ENCODE assay signal across 2 cellular contexts in the genomic region with DNA sequence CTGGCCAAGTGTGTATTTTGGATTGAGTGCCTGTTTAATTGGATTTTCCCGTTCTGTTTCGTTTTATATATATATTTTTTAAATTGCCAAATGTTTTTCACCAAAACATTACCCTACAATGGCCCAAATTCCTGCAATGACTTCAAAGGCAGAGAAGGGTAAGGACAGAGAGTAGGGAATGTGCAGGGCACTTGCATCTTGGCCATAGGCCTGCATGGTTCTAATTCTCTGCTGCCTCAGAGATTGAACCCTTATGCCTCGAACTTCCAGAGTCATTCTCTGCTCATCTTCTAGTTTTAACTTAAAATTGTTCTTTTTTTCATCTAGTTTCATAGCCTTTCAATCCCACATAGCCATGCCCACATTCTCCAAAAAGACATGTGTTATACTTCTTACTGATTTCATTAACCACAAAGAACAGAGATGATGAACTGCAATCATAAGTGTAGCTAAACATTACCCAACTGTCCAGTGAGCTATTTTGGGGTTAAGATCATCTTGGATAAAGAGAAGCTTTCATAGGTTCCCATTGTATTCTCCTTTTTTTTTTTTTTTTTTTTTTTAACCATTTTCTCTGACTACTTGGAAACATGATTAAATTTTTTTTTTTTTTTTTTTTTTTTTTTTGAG.
TF ChIP-seq lines count a peak whose summit lies in the region.

No MANE protein-coding gene starts in this region.

TF ChIP-seq in HepG2, 621 proteins besides CTCF, POLR2A, EP300 and RAD21 (continued from another document):
- TF ChIP-seq YEATS4 (CRISPR knock-in tag; IDR thresholded peaks at IDR 0.05; ENCODE audit: borderline replicate concordance) = no peak
- TF ChIP-seq JUN (CRISPR knock-in tag; IDR thresholded peaks at IDR 0.05) = no peak
- TF ChIP-seq RBM22 (optimal IDR thresholded peaks at IDR 0.05; ENCODE audit: low read length) = no peak
- TF ChIP-seq, protein P1, sequence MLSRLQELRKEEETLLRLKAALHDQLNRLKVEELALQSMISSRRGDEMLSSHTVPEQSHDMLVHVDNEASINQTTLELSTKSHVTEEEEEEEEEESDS (CRISPR knock-in tag; IDR thresholded peaks at IDR 0.05; ENCODE audit: borderline replicate concordance) = no peak
- TF ChIP-seq DMAP1 (CRISPR knock-in tag; IDR thresholded peaks at IDR 0.05) = no peak
- no peak for TF ChIP-seq ZNF34 (CRISPR knock-in tag; IDR thresholded peaks at IDR 0.05; ENCODE audit: borderline replicate concordance)
- TF ChIP-seq, protein P2, sequence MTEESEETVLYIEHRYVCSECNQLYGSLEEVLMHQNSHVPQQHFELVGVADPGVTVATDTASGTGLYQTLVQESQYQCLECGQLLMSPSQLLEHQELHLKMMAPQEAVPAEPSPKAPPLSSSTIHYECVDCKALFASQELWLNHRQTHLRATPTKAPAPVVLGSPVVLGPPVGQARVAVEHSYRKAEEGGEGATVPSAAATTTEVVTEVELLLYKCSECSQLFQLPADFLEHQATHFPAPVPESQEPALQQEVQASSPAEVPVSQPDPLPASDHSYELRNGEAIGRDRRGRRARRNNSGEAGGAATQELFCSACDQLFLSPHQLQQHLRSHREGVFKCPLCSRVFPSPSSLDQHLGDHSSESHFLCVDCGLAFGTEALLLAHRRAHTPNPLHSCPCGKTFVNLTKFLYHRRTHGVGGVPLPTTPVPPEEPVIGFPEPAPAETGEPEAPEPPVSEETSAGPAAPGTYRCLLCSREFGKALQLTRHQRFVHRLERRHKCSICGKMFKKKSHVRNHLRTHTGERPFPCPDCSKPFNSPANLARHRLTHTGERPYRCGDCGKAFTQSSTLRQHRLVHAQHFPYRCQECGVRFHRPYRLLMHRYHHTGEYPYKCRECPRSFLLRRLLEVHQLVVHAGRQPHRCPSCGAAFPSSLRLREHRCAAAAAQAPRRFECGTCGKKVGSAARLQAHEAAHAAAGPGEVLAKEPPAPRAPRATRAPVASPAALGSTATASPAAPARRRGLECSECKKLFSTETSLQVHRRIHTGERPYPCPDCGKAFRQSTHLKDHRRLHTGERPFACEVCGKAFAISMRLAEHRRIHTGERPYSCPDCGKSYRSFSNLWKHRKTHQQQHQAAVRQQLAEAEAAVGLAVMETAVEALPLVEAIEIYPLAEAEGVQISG (CRISPR knock-in tag; IDR thresholded peaks at IDR 0.05) = no peak
- TF ChIP-seq DNMT1 (CRISPR knock-in tag; IDR thresholded peaks at IDR 0.05) = no peak
- no peak for TF ChIP-seq HCFC1 (IDR thresholded peaks at IDR 0.05; ENCODE audit: low read depth, low read length)
- no peak for TF ChIP-seq ZNF432 (CRISPR knock-in tag; IDR thresholded peaks at IDR 0.05; ENCODE audit: borderline replicate concordance)
- no peak for TF ChIP-seq RFXANK (CRISPR knock-in tag; IDR thresholded peaks at IDR 0.05)
- TF ChIP-seq, protein P3, sequence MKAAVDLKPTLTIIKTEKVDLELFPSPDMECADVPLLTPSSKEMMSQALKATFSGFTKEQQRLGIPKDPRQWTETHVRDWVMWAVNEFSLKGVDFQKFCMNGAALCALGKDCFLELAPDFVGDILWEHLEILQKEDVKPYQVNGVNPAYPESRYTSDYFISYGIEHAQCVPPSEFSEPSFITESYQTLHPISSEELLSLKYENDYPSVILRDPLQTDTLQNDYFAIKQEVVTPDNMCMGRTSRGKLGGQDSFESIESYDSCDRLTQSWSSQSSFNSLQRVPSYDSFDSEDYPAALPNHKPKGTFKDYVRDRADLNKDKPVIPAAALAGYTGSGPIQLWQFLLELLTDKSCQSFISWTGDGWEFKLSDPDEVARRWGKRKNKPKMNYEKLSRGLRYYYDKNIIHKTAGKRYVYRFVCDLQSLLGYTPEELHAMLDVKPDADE (CRISPR knock-in tag; IDR thresholded peaks at IDR 0.05) = no peak
- TF ChIP-seq, protein P4, sequence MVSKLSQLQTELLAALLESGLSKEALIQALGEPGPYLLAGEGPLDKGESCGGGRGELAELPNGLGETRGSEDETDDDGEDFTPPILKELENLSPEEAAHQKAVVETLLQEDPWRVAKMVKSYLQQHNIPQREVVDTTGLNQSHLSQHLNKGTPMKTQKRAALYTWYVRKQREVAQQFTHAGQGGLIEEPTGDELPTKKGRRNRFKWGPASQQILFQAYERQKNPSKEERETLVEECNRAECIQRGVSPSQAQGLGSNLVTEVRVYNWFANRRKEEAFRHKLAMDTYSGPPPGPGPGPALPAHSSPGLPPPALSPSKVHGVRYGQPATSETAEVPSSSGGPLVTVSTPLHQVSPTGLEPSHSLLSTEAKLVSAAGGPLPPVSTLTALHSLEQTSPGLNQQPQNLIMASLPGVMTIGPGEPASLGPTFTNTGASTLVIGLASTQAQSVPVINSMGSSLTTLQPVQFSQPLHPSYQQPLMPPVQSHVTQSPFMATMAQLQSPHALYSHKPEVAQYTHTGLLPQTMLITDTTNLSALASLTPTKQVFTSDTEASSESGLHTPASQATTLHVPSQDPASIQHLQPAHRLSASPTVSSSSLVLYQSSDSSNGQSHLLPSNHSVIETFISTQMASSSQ (IDR thresholded peaks at IDR 0.05; ENCODE audit: low read depth) = no peak
- TF ChIP-seq, protein P4 (CRISPR knock-in tag; IDR thresholded peaks at IDR 0.05; ENCODE audit: borderline replicate concordance) = no peak
- no peak for TF ChIP-seq ASH2L (IDR thresholded peaks at IDR 0.05; ENCODE audit: insufficient read length, low read depth, low read length)
- TF ChIP-seq, protein P5, sequence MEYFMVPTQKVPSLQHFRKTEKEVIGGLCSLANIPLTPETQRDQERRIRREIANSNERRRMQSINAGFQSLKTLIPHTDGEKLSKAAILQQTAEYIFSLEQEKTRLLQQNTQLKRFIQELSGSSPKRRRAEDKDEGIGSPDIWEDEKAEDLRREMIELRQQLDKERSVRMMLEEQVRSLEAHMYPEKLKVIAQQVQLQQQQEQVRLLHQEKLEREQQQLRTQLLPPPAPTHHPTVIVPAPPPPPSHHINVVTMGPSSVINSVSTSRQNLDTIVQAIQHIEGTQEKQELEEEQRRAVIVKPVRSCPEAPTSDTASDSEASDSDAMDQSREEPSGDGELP (IDR thresholded peaks at IDR 0.05; ENCODE audit: borderline replicate concordance, low read depth) = no peak
- TF ChIP-seq ZNF20 (CRISPR knock-in tag; IDR thresholded peaks at IDR 0.05) = no peak
- TF ChIP-seq ISX (CRISPR knock-in tag; conservative IDR thresholded peaks at IDR 0.05) = no peak

TF ChIP-seq in GM12878, 131 proteins besides CTCF, POLR2A, EP300 and RAD21 (continued from another document and continues in another):
- TF ChIP-seq, protein P6, sequence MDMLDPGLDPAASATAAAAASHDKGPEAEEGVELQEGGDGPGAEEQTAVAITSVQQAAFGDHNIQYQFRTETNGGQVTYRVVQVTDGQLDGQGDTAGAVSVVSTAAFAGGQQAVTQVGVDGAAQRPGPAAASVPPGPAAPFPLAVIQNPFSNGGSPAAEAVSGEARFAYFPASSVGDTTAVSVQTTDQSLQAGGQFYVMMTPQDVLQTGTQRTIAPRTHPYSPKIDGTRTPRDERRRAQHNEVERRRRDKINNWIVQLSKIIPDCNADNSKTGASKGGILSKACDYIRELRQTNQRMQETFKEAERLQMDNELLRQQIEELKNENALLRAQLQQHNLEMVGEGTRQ (IDR thresholded peaks at IDR 0.05; ENCODE audit: borderline replicate concordance, low read depth, low read length) = no peak
- no peak for TF ChIP-seq ZBED1 (IDR thresholded peaks at IDR 0.05; ENCODE audit: borderline replicate concordance)
- TF ChIP-seq HDAC2 (IDR thresholded peaks at IDR 0.05) = no peak
- no peak for TF ChIP-seq SPI1 (IDR thresholded peaks at IDR 0.05; ENCODE audit: borderline replicate concordance, insufficient read depth, low read depth, low read length)
- TF ChIP-seq LARP7 (IDR thresholded peaks at IDR 0.05) = no peak
- peak; percentile 44 to 49; a peak in 2 of 4 replicates for TF ChIP-seq IKZF2 (IDR thresholded peaks at IDR 0.05)
- TF ChIP-seq RUNX3 (IDR thresholded peaks at IDR 0.05; ENCODE audit: low read length) = no peak
- no peak for TF ChIP-seq FOS (IDR thresholded peaks at IDR 0.05; ENCODE audit: borderline replicate concordance, extremely low read depth, insufficient read length)
- TF ChIP-seq, protein P7, sequence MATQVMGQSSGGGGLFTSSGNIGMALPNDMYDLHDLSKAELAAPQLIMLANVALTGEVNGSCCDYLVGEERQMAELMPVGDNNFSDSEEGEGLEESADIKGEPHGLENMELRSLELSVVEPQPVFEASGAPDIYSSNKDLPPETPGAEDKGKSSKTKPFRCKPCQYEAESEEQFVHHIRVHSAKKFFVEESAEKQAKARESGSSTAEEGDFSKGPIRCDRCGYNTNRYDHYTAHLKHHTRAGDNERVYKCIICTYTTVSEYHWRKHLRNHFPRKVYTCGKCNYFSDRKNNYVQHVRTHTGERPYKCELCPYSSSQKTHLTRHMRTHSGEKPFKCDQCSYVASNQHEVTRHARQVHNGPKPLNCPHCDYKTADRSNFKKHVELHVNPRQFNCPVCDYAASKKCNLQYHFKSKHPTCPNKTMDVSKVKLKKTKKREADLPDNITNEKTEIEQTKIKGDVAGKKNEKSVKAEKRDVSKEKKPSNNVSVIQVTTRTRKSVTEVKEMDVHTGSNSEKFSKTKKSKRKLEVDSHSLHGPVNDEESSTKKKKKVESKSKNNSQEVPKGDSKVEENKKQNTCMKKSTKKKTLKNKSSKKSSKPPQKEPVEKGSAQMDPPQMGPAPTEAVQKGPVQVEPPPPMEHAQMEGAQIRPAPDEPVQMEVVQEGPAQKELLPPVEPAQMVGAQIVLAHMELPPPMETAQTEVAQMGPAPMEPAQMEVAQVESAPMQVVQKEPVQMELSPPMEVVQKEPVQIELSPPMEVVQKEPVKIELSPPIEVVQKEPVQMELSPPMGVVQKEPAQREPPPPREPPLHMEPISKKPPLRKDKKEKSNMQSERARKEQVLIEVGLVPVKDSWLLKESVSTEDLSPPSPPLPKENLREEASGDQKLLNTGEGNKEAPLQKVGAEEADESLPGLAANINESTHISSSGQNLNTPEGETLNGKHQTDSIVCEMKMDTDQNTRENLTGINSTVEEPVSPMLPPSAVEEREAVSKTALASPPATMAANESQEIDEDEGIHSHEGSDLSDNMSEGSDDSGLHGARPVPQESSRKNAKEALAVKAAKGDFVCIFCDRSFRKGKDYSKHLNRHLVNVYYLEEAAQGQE (IDR thresholded peaks at IDR 0.05; ENCODE audit: low read depth, low read length) = no peak
- no peak for TF ChIP-seq KLF5 (IDR thresholded peaks at IDR 0.05; ENCODE audit: partially characterized antibody)
- TF ChIP-seq MTA2 (IDR thresholded peaks at IDR 0.05; ENCODE audit: low read depth) = no peak
- no peak for TF ChIP-seq TCF3 (IDR thresholded peaks at IDR 0.05; ENCODE audit: borderline replicate concordance, insufficient read depth, low read depth, low read length)
- TF ChIP-seq BCL11A (IDR thresholded peaks at IDR 0.05; ENCODE audit: low read depth, low read length) = peak; percentile 35; the same call in 1 of the 2 replicates
- TF ChIP-seq KDM1A (IDR thresholded peaks at IDR 0.05; ENCODE audit: borderline replicate concordance) = no peak
- no peak for TF ChIP-seq ZNF207 (IDR thresholded peaks at IDR 0.05; ENCODE audit: borderline replicate concordance)
- TF ChIP-seq, protein P8, sequence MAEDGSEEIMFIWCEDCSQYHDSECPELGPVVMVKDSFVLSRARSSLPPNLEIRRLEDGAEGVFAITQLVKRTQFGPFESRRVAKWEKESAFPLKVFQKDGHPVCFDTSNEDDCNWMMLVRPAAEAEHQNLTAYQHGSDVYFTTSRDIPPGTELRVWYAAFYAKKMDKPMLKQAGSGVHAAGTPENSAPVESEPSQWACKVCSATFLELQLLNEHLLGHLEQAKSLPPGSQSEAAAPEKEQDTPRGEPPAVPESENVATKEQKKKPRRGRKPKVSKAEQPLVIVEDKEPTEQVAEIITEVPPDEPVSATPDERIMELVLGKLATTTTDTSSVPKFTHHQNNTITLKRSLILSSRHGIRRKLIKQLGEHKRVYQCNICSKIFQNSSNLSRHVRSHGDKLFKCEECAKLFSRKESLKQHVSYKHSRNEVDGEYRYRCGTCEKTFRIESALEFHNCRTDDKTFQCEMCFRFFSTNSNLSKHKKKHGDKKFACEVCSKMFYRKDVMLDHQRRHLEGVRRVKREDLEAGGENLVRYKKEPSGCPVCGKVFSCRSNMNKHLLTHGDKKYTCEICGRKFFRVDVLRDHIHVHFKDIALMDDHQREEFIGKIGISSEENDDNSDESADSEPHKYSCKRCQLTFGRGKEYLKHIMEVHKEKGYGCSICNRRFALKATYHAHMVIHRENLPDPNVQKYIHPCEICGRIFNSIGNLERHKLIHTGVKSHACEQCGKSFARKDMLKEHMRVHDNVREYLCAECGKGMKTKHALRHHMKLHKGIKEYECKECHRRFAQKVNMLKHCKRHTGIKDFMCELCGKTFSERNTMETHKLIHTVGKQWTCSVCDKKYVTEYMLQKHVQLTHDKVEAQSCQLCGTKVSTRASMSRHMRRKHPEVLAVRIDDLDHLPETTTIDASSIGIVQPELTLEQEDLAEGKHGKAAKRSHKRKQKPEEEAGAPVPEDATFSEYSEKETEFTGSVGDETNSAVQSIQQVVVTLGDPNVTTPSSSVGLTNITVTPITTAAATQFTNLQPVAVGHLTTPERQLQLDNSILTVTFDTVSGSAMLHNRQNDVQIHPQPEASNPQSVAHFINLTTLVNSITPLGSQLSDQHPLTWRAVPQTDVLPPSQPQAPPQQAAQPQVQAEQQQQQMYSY (CRISPR knock-in tag; IDR thresholded peaks at IDR 0.05) = no peak
- TF ChIP-seq, protein P9, sequence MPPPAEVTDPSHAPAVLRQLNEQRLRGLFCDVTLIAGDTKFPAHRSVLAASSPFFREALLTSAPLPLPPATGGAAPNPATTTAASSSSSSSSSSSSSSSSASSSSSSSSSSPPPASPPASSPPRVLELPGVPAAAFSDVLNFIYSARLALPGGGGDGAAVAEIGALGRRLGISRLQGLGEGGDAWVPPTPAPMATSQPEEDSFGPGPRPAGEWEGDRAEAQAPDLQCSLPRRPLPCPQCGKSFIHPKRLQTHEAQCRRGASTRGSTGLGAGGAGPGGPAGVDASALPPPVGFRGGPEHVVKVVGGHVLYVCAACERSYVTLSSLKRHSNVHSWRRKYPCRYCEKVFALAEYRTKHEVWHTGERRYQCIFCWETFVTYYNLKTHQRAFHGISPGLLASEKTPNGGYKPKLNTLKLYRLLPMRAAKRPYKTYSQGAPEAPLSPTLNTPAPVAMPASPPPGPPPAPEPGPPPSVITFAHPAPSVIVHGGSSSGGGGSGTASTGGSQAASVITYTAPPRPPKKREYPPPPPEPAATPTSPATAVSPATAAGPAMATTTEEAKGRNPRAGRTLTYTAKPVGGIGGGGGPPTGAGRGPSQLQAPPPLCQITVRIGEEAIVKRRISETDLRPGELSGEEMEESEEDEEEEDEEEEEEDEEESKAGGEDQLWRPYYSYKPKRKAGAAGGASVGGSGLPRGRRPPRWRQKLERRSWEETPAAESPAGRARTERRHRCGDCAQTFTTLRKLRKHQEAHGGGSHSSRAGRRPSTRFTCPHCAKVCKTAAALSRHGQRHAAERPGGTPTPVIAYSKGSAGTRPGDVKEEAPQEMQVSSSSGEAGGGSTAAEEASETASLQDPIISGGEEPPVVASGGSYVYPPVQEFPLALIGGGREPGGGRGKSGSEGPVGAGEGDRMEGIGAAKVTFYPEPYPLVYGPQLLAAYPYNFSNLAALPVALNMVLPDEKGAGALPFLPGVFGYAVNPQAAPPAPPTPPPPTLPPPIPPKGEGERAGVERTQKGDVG (CRISPR knock-in tag; IDR thresholded peaks at IDR 0.05) = no peak
- no peak for TF ChIP-seq ZNF217 (IDR thresholded peaks at IDR 0.05)
- no peak for TF ChIP-seq RB1 (IDR thresholded peaks at IDR 0.05; ENCODE audit: borderline replicate concordance)
